ENCODE assay signal across 21 cellular contexts in the genomic region with DNA sequence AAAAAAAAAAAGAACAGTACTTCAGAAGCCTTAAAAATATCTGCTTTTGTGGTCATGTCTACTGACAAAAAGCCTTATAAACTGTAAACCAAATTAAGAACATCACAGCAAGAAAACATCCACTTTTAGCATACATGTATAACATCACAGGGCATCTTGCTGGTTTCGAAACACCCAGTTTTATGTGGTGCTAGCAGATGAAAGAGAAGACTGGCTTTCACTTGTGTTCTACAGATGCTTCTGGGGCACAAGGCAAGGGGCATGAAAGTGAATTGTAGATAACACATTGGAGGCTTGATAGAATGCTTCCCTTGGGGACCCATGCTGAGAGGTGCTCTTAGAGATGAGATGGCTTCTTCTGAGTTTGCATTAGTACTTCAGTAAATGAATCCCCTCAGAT.
"Had no signal": no experiment of that assay in that cellular context is flagged by ENCODE, and none has a peak within 500 bp of the region (broad histone marks: within the 10 kb centered on the region; RNA-seq: fewer than 3 reads in every experiment).

No MANE protein-coding gene starts in this region.

- H3K4me1 ChIP-seq: SJCRH30 had no signal

- H3K27ac ChIP-seq: HL-60, RWPE1, SJCRH30 had no signal

- H3K4me3 ChIP-seq: SJCRH30 had no signal

- ATAC-seq: Panc1, PC-3 had no signal

- H3K36me3 ChIP-seq: SJCRH30 had no signal

- DNase-seq: KBM-7; NCI-H1092 treated with DMSO at 0.1 percent for 48 hours; NCI-H1436; NCI-H187; NCI-H2029; NCI-H2081 treated with DMSO at 0.1 percent for 48 hours; NCI-H2171; NCI-H226; NCI-H446; NCI-H510A; NCI-H524 treated with DMSO at 0.1 percent for 48 hours; NCI-H69; NCI-H774; NK-92 treated with Interleukin-12 subunit alpha and Interleukin-12 subunit beta, amount 100 ng/mL, for 24 hours; PC-3; SHP77; SJCRH30; T-helper 1 cell had no signal

- H3K9me3 ChIP-seq: SJCRH30 had no signal

- H3K27me3 ChIP-seq: SJCRH30 had no signal
